ENCODE assay signal across 17 cellular contexts in genomic region chr10:30063098-30063497, GRCh38. TPM values are rescaled to one million over a fixed set of nuclear protein-coding genes. Genes with fewer than 3 reads are reported as not detected.
DNase-seq lines count a peak whose midpoint lies in the region; ATAC-seq and TF ChIP-seq lines count a peak whose summit lies in the region.
"Had no signal": no experiment of that assay in that cellular context is flagged by ENCODE, and none has a peak within 500 bp of the region (broad histone marks: within the 10 kb centered on the region; RNA-seq: fewer than 3 reads in every experiment).

No MANE protein-coding gene starts in this region.

- DNase-seq in GM04503 (ENCODE audit: low read depth): peak; percentile 76
- peak; percentile 47 for DNase-seq in fibroblast of the aortic adventitia (ENCODE audit: low read depth)
- peak; percentile 89 for DNase-seq in stromal cell of bone marrow (ENCODE audit: low read depth)
- no peak for DNase-seq in DMS79 treated with DMSO at 0.1 percent for 48 hours (lab: John Stamatoyannopoulos, UW)
- DNase-seq: activated CD4-positive, alpha-beta T cell treated with anti-CD3 and anti-CD28 coated beads for 1 hour; body of pancreas; CD4-positive, alpha-beta memory T cell; dorsolateral prefrontal cortex; H9; NCI-H2171; nephron progenitor cell; retina; SHP77 had no signal

- ATAC-seq in SK-N-SH treated with all-trans-retinoic acid at 6 μM for 48 hours (peak; percentile 63), HG02678 (IDR thresholded peaks at IDR 0.05; ENCODE audit: unreplicated experiment) (no peak), GM21390 (IDR thresholded peaks at IDR 0.05; ENCODE audit: unreplicated experiment) (no peak)
- ATAC-seq: body of pancreas had no signal

- H3K4me3 ChIP-seq in fibroblast of the aortic adventitia (ENCODE audit: low read depth, low read length): no peak overlapping the region
- H3K4me3 ChIP-seq: body of pancreas, dorsolateral prefrontal cortex, suprapubic skin had no signal

- no peak for TF ChIP-seq CTCF in fibroblast of the aortic adventitia (IDR thresholded peaks at IDR 0.05; ENCODE audit: insufficient read depth, low read length)

TF ChIP-seq in SK-N-SH treated with all-trans-retinoic acid at 6 μM for 48 hours, 23 proteins besides CTCF, POLR2A, EP300 and RAD21:
- TF ChIP-seq, protein P1, sequence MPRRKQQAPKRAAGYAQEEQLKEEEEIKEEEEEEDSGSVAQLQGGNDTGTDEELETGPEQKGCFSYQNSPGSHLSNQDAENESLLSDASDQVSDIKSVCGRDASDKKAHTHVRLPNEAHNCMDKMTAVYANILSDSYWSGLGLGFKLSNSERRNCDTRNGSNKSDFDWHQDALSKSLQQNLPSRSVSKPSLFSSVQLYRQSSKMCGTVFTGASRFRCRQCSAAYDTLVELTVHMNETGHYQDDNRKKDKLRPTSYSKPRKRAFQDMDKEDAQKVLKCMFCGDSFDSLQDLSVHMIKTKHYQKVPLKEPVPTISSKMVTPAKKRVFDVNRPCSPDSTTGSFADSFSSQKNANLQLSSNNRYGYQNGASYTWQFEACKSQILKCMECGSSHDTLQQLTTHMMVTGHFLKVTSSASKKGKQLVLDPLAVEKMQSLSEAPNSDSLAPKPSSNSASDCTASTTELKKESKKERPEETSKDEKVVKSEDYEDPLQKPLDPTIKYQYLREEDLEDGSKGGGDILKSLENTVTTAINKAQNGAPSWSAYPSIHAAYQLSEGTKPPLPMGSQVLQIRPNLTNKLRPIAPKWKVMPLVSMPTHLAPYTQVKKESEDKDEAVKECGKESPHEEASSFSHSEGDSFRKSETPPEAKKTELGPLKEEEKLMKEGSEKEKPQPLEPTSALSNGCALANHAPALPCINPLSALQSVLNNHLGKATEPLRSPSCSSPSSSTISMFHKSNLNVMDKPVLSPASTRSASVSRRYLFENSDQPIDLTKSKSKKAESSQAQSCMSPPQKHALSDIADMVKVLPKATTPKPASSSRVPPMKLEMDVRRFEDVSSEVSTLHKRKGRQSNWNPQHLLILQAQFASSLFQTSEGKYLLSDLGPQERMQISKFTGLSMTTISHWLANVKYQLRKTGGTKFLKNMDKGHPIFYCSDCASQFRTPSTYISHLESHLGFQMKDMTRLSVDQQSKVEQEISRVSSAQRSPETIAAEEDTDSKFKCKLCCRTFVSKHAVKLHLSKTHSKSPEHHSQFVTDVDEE (CRISPR knock-in tag; IDR thresholded peaks at IDR 0.05): no peak
- no peak for TF ChIP-seq GLIS3 (CRISPR knock-in tag; IDR thresholded peaks at IDR 0.05)

RNA-seq across cellular contexts. Expression of gene JCAD, which starts 3.7 kb away (rescaled TPM):
- total RNA-seq in fibroblast of the aortic adventitia (ENCODE audit: low replicate concordance): 2.3 and 27.9 TPM in 2 replicates
- total RNA-seq: CD4-positive, alpha-beta memory T cell had no signal
